27 cellular contexts compared by ENCODE assay signal in the genomic region with DNA sequence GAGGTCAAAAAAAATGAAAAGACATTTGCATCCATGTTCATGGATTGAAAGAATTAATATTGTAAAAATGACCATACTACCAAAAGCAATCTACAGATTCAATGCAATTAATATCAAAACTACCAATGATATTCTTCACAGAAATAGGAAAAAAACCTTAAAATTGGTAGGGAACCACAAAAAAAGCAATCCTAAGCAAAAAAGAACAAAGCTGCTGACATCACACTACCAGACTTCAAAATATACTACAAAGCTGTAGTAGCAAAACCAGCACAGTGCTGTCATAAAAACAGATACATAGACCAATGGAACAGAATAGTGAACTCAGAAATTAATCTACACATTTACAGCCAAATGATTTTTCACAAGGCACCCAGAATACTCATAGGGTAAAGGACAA.
"Had no signal": no experiment of that assay in that cellular context is flagged by ENCODE, and none has a peak within 500 bp of the region (broad histone marks: within the 10 kb centered on the region; RNA-seq: fewer than 3 reads in every experiment).

No MANE protein-coding gene starts in this region.

- H3K9me3 ChIP-seq: testis, thyroid gland had no signal

- H3K27me3 ChIP-seq: stomach, suprapubic skin, testis, thyroid gland, tibial artery, tibial nerve, transverse colon, upper lobe of left lung, upper lobe of right lung, uterus, vagina had no signal

- H3K4me1 ChIP-seq: stomach, suprapubic skin, testis, thyroid gland, tibial artery, tibial nerve, transverse colon, upper lobe of left lung, upper lobe of right lung, uterus, vagina had no signal

- FAIRE-seq: urothelium cell line had no signal

- H3K4me3 ChIP-seq: stomach, suprapubic skin, testis, thoracic aorta, thyroid gland, tibial artery, tibial nerve, transverse colon, upper lobe of left lung, upper lobe of right lung, uterus, vagina had no signal

- H3K36me3 ChIP-seq: stomach, suprapubic skin, thoracic aorta, thyroid gland, tibial artery, tibial nerve, upper lobe of left lung, upper lobe of right lung, uterus, vagina had no signal

- ATAC-seq: stimulated activated effector memory CD8-positive, alpha-beta T cell treated with anti-CD3 and anti-CD28 coated beads, Interleukin-12 subunit alpha, Interleukin-12 subunit beta, amount 100 ng/mL, for 72 hours; stimulated activated memory B cell treated with anti-CD40 and anti-IgM and Interleukin-4, amounts not matched to agents 10 μg/mL and 1 μg/mL and 100 μg/mL, for 72 hours; stimulated activated naive B cell treated with anti-CD40 and anti-IgM and Interleukin-4, amounts not matched to agents 10 μg/mL and 1 μg/mL and 100 μg/mL, for 72 hours; stimulated activated naive CD8-positive, alpha-beta T cell treated with anti-CD3 and anti-CD28 coated beads, Interleukin-15, amount 100 ng/mL, for 72 hours; stimulated activated naive CD8-positive, alpha-beta T cell treated with anti-CD3 and anti-CD28 coated beads, Interleukin-15, Interleukin-2, amounts not matched to agents 100 U/mL and 50 U/mL, for 24 hours; upper lobe of right lung had no signal

- DNase-seq: stimulated activated CD4-positive, alpha-beta T cell treated with anti-CD3 and anti-CD28 coated beads, Interleukin-2, amount 100 ng/mL, for 48 hours; stimulated activated CD4-positive, alpha-beta T cell treated with anti-CD3 and anti-CD28 coated beads, Interleukin-4, amount 100 ng/mL, for 1 hour; stimulated activated CD4-positive, alpha-beta T cell treated with anti-CD3 and anti-CD28 coated beads, Interleukin-4, amount 100 ng/mL, for 24 hours; stimulated activated CD4-positive, alpha-beta T cell treated with anti-CD3 and anti-CD28 coated beads, Interleukin-4, amount 100 ng/mL, for 4 hours; stimulated activated CD8-positive, alpha-beta memory T cell treated with anti-CD3 and anti-CD28 coated beads, Interleukin-4, amount 100 ng/mL, for 48 hours; stimulated activated naive B cell treated with anti-CD40 and anti-IgM and Interleukin-4, amounts not matched to agents 10 μg/mL and 1 μg/mL and 100 μg/mL, for 72 hours; stimulated activated naive CD4-positive, alpha-beta T cell; stimulated activated naive CD4-positive, alpha-beta T cell treated with Interleukin-2 at 50 U/mL for 16 hours; stimulated activated naive CD8-positive, alpha-beta T cell treated with anti-CD3 and anti-CD28 coated beads, Interleukin-15, amount 100 ng/mL, for 72 hours; stimulated activated naive CD8-positive, alpha-beta T cell treated with anti-CD3 and anti-CD28 coated beads, Interleukin-15, Interleukin-2, amounts not matched to agents 100 U/mL and 50 U/mL, for 24 hours; stomach; substantia nigra; testis; thyroid gland; tibial artery; transverse colon; trophoblast cell; upper lobe of left lung; upper lobe of right lung; uterus had no signal

- H3K27ac ChIP-seq: stomach, suprapubic skin, testis, thoracic aorta, thyroid gland, tibial artery, tibial nerve, transverse colon, upper lobe of left lung, upper lobe of right lung, uterus, vagina had no signal
